Comparison of ENCODE assay signal across 16 cellular contexts in genomic region chr1:51842255-51842654, GRCh38. TPM values are rescaled to one million over a fixed set of nuclear protein-coding genes. Genes with fewer than 3 reads are reported as not detected.
DNase-seq lines count a peak whose midpoint lies in the region; ATAC-seq lines count a peak whose summit lies in the region.
"Had no signal": no experiment of that assay in that cellular context is flagged by ENCODE, and none has a peak within 500 bp of the region (broad histone marks: within the 10 kb centered on the region; RNA-seq: fewer than 3 reads in every experiment).

No MANE protein-coding gene starts in this region.

- no peaks in the 10 kb centered on the region for H3K9me3 ChIP-seq in adipocyte (ENCODE audit: control insufficient read depth, low read length)

- H3K4me3 ChIP-seq in adipocyte (ENCODE audit: low read length) = no peak overlapping the region
- H3K4me3 ChIP-seq: BLaER1 treated with 17β-estradiol and CSF1 and Interleukin-3, amounts not matched to agents 10 nM and 100 nM had no signal

- DNase-seq in NCI-H2029 treated with DMSO at 0.1 percent for 48 hours (lab: John Stamatoyannopoulos, UW) (peak; percentile 15), NCI-H2029 (lab: John Stamatoyannopoulos, UW) (no peak), EH (ENCODE audit: low read depth) (peak; percentile 15), NCI-H146 (lab: John Stamatoyannopoulos, UW) (peak; percentile 64), adipocyte (ENCODE audit: low read depth) (peak; percentile 29), D341Med (ENCODE audit: low spot score) (no peak), mesenteric fat pad (ENCODE audit: low spot score) (no peak)
- DNase-seq: CD8-positive, alpha-beta memory T cell; DMS 273 treated with DMSO at 0.1 percent for 48 hours; KG1; NCI-H226; NCI-H774; T-helper 1 cell; T1000 had no signal

- H3K36me3 ChIP-seq in adipocyte (ENCODE audit: control insufficient read depth, insufficient read depth, low read length, severe bottlenecking) = peaks cover 42% of the 10 kb centered on the region

- H3K4me1 ChIP-seq in adipocyte (ENCODE audit: control insufficient read depth, insufficient read depth, low read length) = no peaks in the 10 kb centered on the region

- no peak for ATAC-seq in HG03196 (IDR thresholded peaks at IDR 0.05; ENCODE audit: unreplicated experiment)

- no peaks in the 10 kb centered on the region for H3K27me3 ChIP-seq in adipocyte (replicated peaks; ENCODE audit: control insufficient read depth, insufficient read depth, low read length)
- H3K27me3 ChIP-seq: BLaER1 treated with 17β-estradiol and CSF1 and Interleukin-3, amounts not matched to agents 10 nM and 100 nM had no signal

- H3K9ac ChIP-seq in adipocyte (ENCODE audit: low read length) = no peak overlapping the region
- H3K9ac ChIP-seq: BLaER1 treated with 17β-estradiol and CSF1 and Interleukin-3, amounts not matched to agents 10 nM and 100 nM had no signal

RNA-seq across cellular contexts. Expression of gene NRDC, which starts 36.3 kb away (rescaled TPM):
- total RNA-seq in mesenteric fat pad = 129 TPM

Comparison
In these comparisons a context has a peak if more than half of its experiments do, and no peak if none do; other contexts are left out.
1. DNase-seq: peak in NCI-H2029 treated with DMSO at 0.1 percent for 48 hours (single experiment), EH (single experiment), NCI-H146 (single experiment) and adipocyte (single experiment); none in NCI-H2029 (single experiment), D341Med (single experiment) and mesenteric fat pad (single experiment).